Comparison of ENCODE assay signal across 1 cellular context in genomic region chr18:9922592-9923308, GRCh38.
TF ChIP-seq lines count a peak whose summit lies in the region.

No MANE protein-coding gene starts in this region.

TF ChIP-seq in A549, 52 proteins besides CTCF, POLR2A, EP300 and RAD21:
- TF ChIP-seq TFCP2L1 (CRISPR knock-in tag; IDR thresholded peaks at IDR 0.05) (no peak), RARB (CRISPR knock-in tag; IDR thresholded peaks at IDR 0.05) (no peak), MAFK (IDR thresholded peaks at IDR 0.05; ENCODE audit: partially characterized antibody) (peak; percentile 60)
